16 cellular contexts compared by ENCODE assay signal in genomic region chr4:137621056-137621455, GRCh38.
DNase-seq lines count a peak whose midpoint lies in the region; TF ChIP-seq lines count a peak whose summit lies in the region.
"Had no signal": no experiment of that assay in that cellular context is flagged by ENCODE, and none has a peak within 500 bp of the region (broad histone marks: within the 10 kb centered on the region; RNA-seq: fewer than 3 reads in every experiment).

No MANE protein-coding gene starts in this region.

- H3K27ac ChIP-seq in trophoblast cell (ENCODE audit: low read depth, low read length) = no peak overlapping the region
- H3K27ac ChIP-seq: BLaER1, colonic mucosa, ovary, vagina, VCaP had no signal

- H3K9me3 ChIP-seq in trophoblast cell (ENCODE audit: insufficient read depth, low read depth, low read length) = no peaks in the 10 kb centered on the region
- H3K9me3 ChIP-seq: BLaER1, colonic mucosa, ovary, vagina had no signal

- in situ Hi-C loops in astrocyte of the spinal cord (cut with HindIII; ENCODE audit: low sequenced_read_pairs) = no loop called here

- H3K4me3 ChIP-seq in astrocyte of the spinal cord (ENCODE audit: low read depth, low read length) (no peak overlapping the region), trophoblast cell (ENCODE audit: low read depth, low read length) (no peak overlapping the region)
- H3K4me3 ChIP-seq: BLaER1, colonic mucosa, ovary, vagina had no signal

- peak overlapping the region; percentile 26 for H2AFZ ChIP-seq in trophoblast cell (ENCODE audit: insufficient read depth, low read length, poor library complexity)

- H3K36me3 ChIP-seq in trophoblast cell (ENCODE audit: control insufficient read depth in 1 of 2, insufficient read depth in 2 of 2, low read length in 2 of 2) = no peaks in the 10 kb centered on the region
- H3K36me3 ChIP-seq: BLaER1, colonic mucosa, ovary, vagina had no signal

- peak overlapping the region; percentile 61 for H2BK12ac ChIP-seq in trophoblast cell (ENCODE audit: low read length)

- H3K14ac ChIP-seq in trophoblast cell (ENCODE audit: low read length) = peak overlapping the region; percentile 29

- H2BK120ac ChIP-seq in trophoblast cell (ENCODE audit: insufficient read depth, low read length, poor library complexity) = peak overlapping the region; percentile 29

- peaks cover 5% of the 10 kb centered on the region for H3K4me1 Mint-ChIP-seq in progenitor cell of endocrine pancreas (ENCODE audit: low read depth)

- no peaks in the 10 kb centered on the region for H3K36me3 Mint-ChIP-seq in progenitor cell of endocrine pancreas (ENCODE audit: insufficient read depth)

- H4K8ac ChIP-seq in trophoblast cell (ENCODE audit: low read depth, low read length) = peak overlapping the region; percentile 53

- H4K12ac ChIP-seq in trophoblast cell (ENCODE audit: low read depth, low read length) = no peak overlapping the region

- H3K9ac ChIP-seq in trophoblast cell (ENCODE audit: low read length) = no peak overlapping the region
- H3K9ac ChIP-seq: BLaER1 had no signal

- H3K27me3 ChIP-seq in trophoblast cell (ENCODE audit: insufficient read depth, low read length) = no peaks in the 10 kb centered on the region
- H3K27me3 ChIP-seq: BLaER1, colonic mucosa, ovary, vagina had no signal

- H3K4me1 ChIP-seq in trophoblast cell (ENCODE audit: control insufficient read depth in 1 of 2, insufficient read depth in 2 of 2, low read length in 2 of 2) = peaks cover 0 to 4% of the 10 kb centered on the region in 2 experiments
- H3K4me1 ChIP-seq: BLaER1, colonic mucosa, vagina had no signal

- H3K79me1 ChIP-seq in trophoblast cell (ENCODE audit: low read length) = peaks cover 3% of the 10 kb centered on the region

- H3K27ac Mint-ChIP-seq in progenitor cell of endocrine pancreas = no peak overlapping the region
- H3K27ac Mint-ChIP-seq: stimulated activated naive CD8-positive, alpha-beta T cell treated with anti-CD3 and anti-CD28 coated beads, Interleukin-15, Interleukin-2, amounts not matched to agents 100 ng/mL and 50 ng/mL, for 24 hours had no signal

- H2BK5ac ChIP-seq in trophoblast cell (ENCODE audit: low read depth, low read length, poor library complexity) = peak overlapping the region; percentile 31

- DNase-seq in NCI-H1436 (lab: John Stamatoyannopoulos, UW) = peak; percentile 55
- DNase-seq in NCI-H446 treated with DMSO at 0.1 percent for 48 hours (lab: John Stamatoyannopoulos, UW) = peak; percentile 38
- DNase-seq in astrocyte of the spinal cord (ENCODE audit: low read depth, low spot score) = peak; percentile 19
- peak in 1 of 2 donors; percentile 1 for DNase-seq in trophoblast cell
- DNase-seq in progenitor cell of endocrine pancreas (ENCODE audit: low spot score, unreplicated experiment) = no peak
- DNase-seq in stimulated activated CD4-positive, alpha-beta T cell treated with anti-CD3 and anti-CD28 coated beads, Interleukin-4, amount 100 ng/mL, for 24 hours = no peak
- DNase-seq in HuH-7.5 (ENCODE audit: low spot score) = no peak
- DNase-seq: anterior cingulate cortex, colonic mucosa, DND-41, H7, ovary had no signal

- H3K27me3 Mint-ChIP-seq in progenitor cell of endocrine pancreas = no peaks in the 10 kb centered on the region
- H3K27me3 Mint-ChIP-seq: stimulated activated naive CD8-positive, alpha-beta T cell treated with anti-CD3 and anti-CD28 coated beads, Interleukin-15, Interleukin-2, amounts not matched to agents 100 ng/mL and 50 ng/mL, for 24 hours had no signal

- no peak overlapping the region for H3K4me3 Mint-ChIP-seq in progenitor cell of endocrine pancreas (ENCODE audit: low read depth)
- H3K4me3 Mint-ChIP-seq: stimulated activated naive CD8-positive, alpha-beta T cell treated with anti-CD3 and anti-CD28 coated beads, Interleukin-15, Interleukin-2, amounts not matched to agents 100 ng/mL and 50 ng/mL, for 24 hours had no signal

- WGBS in trophoblast cell (ENCODE audit: extremely low coverage, insufficient coverage, insufficient read length) = no CpG with 5 or more reads among the region's 5 CpGs

- H3K79me2 ChIP-seq in trophoblast cell (ENCODE audit: control insufficient read depth, insufficient read depth, low read length, poor library complexity) = no peaks in the 10 kb centered on the region

- H3K18ac ChIP-seq in trophoblast cell (ENCODE audit: low read length) = no peak overlapping the region

- no peak overlapping the region for H4K91ac ChIP-seq in trophoblast cell (ENCODE audit: low read depth, low read length)

- H3K23ac ChIP-seq in trophoblast cell (ENCODE audit: low read length) = no peak overlapping the region

- no peak overlapping the region for H2AK5ac ChIP-seq in trophoblast cell (ENCODE audit: low read length)

- no peaks in the 10 kb centered on the region for H3K9me3 Mint-ChIP-seq in progenitor cell of endocrine pancreas (ENCODE audit: low read depth)
- H3K9me3 Mint-ChIP-seq: stimulated activated naive CD8-positive, alpha-beta T cell treated with anti-CD3 and anti-CD28 coated beads, Interleukin-15, Interleukin-2, amounts not matched to agents 100 ng/mL and 50 ng/mL, for 24 hours had no signal

- TF ChIP-seq CTCF in astrocyte of the spinal cord (IDR thresholded peaks at IDR 0.05; ENCODE audit: low read depth, low read length) = no peak
- no peak for TF ChIP-seq CTCF in progenitor cell of endocrine pancreas (IDR thresholded peaks at IDR 0.05; ENCODE audit: unreplicated experiment)

- no peak overlapping the region for H3K4ac ChIP-seq in trophoblast cell (ENCODE audit: low read depth, low read length)

- no peak overlapping the region for H3K4me2 ChIP-seq in trophoblast cell (ENCODE audit: low read length)
- H3K4me2 ChIP-seq: BLaER1 had no signal

Comparison
In these comparisons a context has a peak if more than half of its experiments do, and no peak if none do; other contexts are left out.
1. DNase-seq: peak in NCI-H1436 (single experiment), NCI-H446 treated with DMSO at 0.1 percent for 48 hours (single experiment) and astrocyte of the spinal cord (single experiment); none in progenitor cell of endocrine pancreas (single experiment), stimulated activated CD4-positive, alpha-beta T cell treated with anti-CD3 and anti-CD28 coated beads, Interleukin-4, amount 100 ng/mL, for 24 hours (single experiment) and HuH-7.5 (single experiment).